14 cellular contexts compared by ENCODE assay signal in genomic region chr18:78378403-78378802, GRCh38.
A peak's percentile ranks its signal among the peaks of the same experiment; 100 is the strongest.
DNase-seq lines count a peak whose midpoint lies in the region; ATAC-seq and TF ChIP-seq lines count a peak whose summit lies in the region.
"Had no signal": no experiment of that assay in that cellular context is flagged by ENCODE, and none has a peak within 500 bp of the region (broad histone marks: within the 10 kb centered on the region; RNA-seq: fewer than 3 reads in every experiment).

No MANE protein-coding gene starts in this region.

- no peaks in the 10 kb centered on the region for H3K79me2 ChIP-seq in mesendoderm (ENCODE audit: control insufficient read depth, insufficient read depth, low read length)

- no peak overlapping the region for H3K4me3 ChIP-seq in H7 (ENCODE audit: insufficient read depth, low read depth, low read length)
- no peak overlapping the region for H3K4me3 ChIP-seq in esophagus muscularis mucosa
- H3K4me3 ChIP-seq in mesendoderm (ENCODE audit: low read length): no peak overlapping the region
- H3K4me3 ChIP-seq: GM23338 had no signal

- no peak for TF ChIP-seq POLR2A in esophagus muscularis mucosa (IDR thresholded peaks at IDR 0.05; ENCODE audit: low read depth)

- no peak overlapping the region for H3K4me2 ChIP-seq in mesendoderm (ENCODE audit: low read length)
- H3K4me2 ChIP-seq: GM23338 had no signal

- peaks cover 9% of the 10 kb centered on the region for H3K27me3 Mint-ChIP-seq in progenitor cell of endocrine pancreas
- H3K27me3 Mint-ChIP-seq: CD4-positive, alpha-beta memory T cell had no signal

- H3K9ac ChIP-seq in mesendoderm (ENCODE audit: low read length): no peak overlapping the region

- no peaks in the 10 kb centered on the region for H3K79me1 ChIP-seq in mesendoderm (ENCODE audit: low read length)

- ATAC-seq in GM21786 (IDR thresholded peaks at IDR 0.05; ENCODE audit: unreplicated experiment): no peak
- ATAC-seq: GM23338 had no signal

- 78% methylated on average over 7 of the region's 7 CpGs for WGBS in esophagus muscularis mucosa
- 100% methylated on average over 1 of the region's 7 CpGs for WGBS in mesendoderm (ENCODE audit: extremely low coverage, insufficient coverage, low lambda C conversion rate)

- TF ChIP-seq CTCF in esophagus muscularis mucosa (IDR thresholded peaks at IDR 0.05): no peak
- no peak for TF ChIP-seq CTCF in progenitor cell of endocrine pancreas (IDR thresholded peaks at IDR 0.05; ENCODE audit: unreplicated experiment)

- no peak overlapping the region for H4K5ac ChIP-seq in mesendoderm (ENCODE audit: low read length)

- no peak overlapping the region for H2BK120ac ChIP-seq in mesendoderm (ENCODE audit: low read depth, low read length)

- H4K8ac ChIP-seq in mesendoderm (ENCODE audit: low read depth, low read length): no peak overlapping the region

- no peak overlapping the region for H2BK5ac ChIP-seq in mesendoderm (ENCODE audit: low read length)

- no peaks in the 10 kb centered on the region for H3K36me3 Mint-ChIP-seq in progenitor cell of endocrine pancreas (ENCODE audit: insufficient read depth)
- H3K36me3 Mint-ChIP-seq: CD4-positive, alpha-beta memory T cell had no signal

- H2AK5ac ChIP-seq in mesendoderm (ENCODE audit: low read length): no peak overlapping the region

- H3K18ac ChIP-seq in mesendoderm (ENCODE audit: low read length): no peak overlapping the region

- H3K56ac ChIP-seq in mesendoderm (ENCODE audit: low read length): no peak overlapping the region

- H3K36me3 ChIP-seq in H7 (replicated peaks; ENCODE audit: control insufficient read depth, insufficient read depth, low read length) (no peaks in the 10 kb centered on the region), esophagus muscularis mucosa (no peaks in the 10 kb centered on the region), mesendoderm (ENCODE audit: control insufficient read depth, insufficient read depth, low read length) (no peaks in the 10 kb centered on the region)

- peaks cover 2% of the 10 kb centered on the region for H3K9me3 Mint-ChIP-seq in progenitor cell of endocrine pancreas (ENCODE audit: low read depth)

- no peaks in the 10 kb centered on the region for H3K9me3 ChIP-seq in esophagus muscularis mucosa

- H3K27me3 ChIP-seq in H7 (ENCODE audit: control insufficient read depth, insufficient read depth, low read length): no peaks in the 10 kb centered on the region
- H3K27me3 ChIP-seq in esophagus muscularis mucosa: no peaks in the 10 kb centered on the region
- H3K27me3 ChIP-seq in mesendoderm (ENCODE audit: insufficient read depth, low read length, poor library complexity): no peaks in the 10 kb centered on the region

- no peak for TF ChIP-seq EP300 in esophagus muscularis mucosa (IDR thresholded peaks at IDR 0.05)

- H3K27ac ChIP-seq in esophagus muscularis mucosa (replicated peaks in 1 of 4) (no peak overlapping the region), mesendoderm (ENCODE audit: low read depth, low read length) (no peak overlapping the region)

- peak; percentile 54 for DNase-seq in H7
- peak; percentile 47 for DNase-seq in esophagus muscularis mucosa (ENCODE audit: extremely low spot score)
- peak; percentile 13 for DNase-seq in mesendoderm
- DNase-seq in HCEC 1CT: no peak
- no peak for DNase-seq in progenitor cell of endocrine pancreas (ENCODE audit: low spot score, unreplicated experiment)
- DNase-seq: C1 segment of cervical spinal cord; Calu3; CD4-positive, alpha-beta memory T cell; COR-L47; DMS53; DMS79 treated with DMSO at 0.1 percent for 48 hours; HFFc6 had no signal

- H3K4me1 Mint-ChIP-seq in progenitor cell of endocrine pancreas (ENCODE audit: low read depth): no peaks in the 10 kb centered on the region
- H3K4me1 Mint-ChIP-seq: CD4-positive, alpha-beta memory T cell; GM23338 had no signal

- H3K4me1 ChIP-seq in esophagus muscularis mucosa: no peaks in the 10 kb centered on the region
- H3K4me1 ChIP-seq in mesendoderm (ENCODE audit: control insufficient read depth, low read depth, low read length): no peaks in the 10 kb centered on the region

- intact Hi-C loops in esophagus muscularis mucosa (cut with DNase I): no loop called here

- H3K27ac Mint-ChIP-seq in progenitor cell of endocrine pancreas: no peak overlapping the region
- H3K27ac Mint-ChIP-seq: CD4-positive, alpha-beta memory T cell; GM23338; HFFc6 had no signal

- H3K4me3 Mint-ChIP-seq in progenitor cell of endocrine pancreas (ENCODE audit: low read depth): no peak overlapping the region
- H3K4me3 Mint-ChIP-seq: CD4-positive, alpha-beta memory T cell; GM23338; HFFc6 had no signal

- no peak overlapping the region for H2BK15ac ChIP-seq in mesendoderm (replicated peaks; ENCODE audit: low read depth)

- no peak overlapping the region for H3K23ac ChIP-seq in mesendoderm (ENCODE audit: low read length)

- H3K4ac ChIP-seq in mesendoderm (ENCODE audit: low read depth, low read length): no peak overlapping the region

Comparison
In these comparisons a context has a peak if more than half of its experiments do, and no peak if none do; other contexts are left out.
1. DNase-seq: peak in H7 (single experiment), esophagus muscularis mucosa (single experiment) and mesendoderm (single experiment); none in HCEC 1CT (single experiment) and progenitor cell of endocrine pancreas (single experiment).